In the genomic region with DNA sequence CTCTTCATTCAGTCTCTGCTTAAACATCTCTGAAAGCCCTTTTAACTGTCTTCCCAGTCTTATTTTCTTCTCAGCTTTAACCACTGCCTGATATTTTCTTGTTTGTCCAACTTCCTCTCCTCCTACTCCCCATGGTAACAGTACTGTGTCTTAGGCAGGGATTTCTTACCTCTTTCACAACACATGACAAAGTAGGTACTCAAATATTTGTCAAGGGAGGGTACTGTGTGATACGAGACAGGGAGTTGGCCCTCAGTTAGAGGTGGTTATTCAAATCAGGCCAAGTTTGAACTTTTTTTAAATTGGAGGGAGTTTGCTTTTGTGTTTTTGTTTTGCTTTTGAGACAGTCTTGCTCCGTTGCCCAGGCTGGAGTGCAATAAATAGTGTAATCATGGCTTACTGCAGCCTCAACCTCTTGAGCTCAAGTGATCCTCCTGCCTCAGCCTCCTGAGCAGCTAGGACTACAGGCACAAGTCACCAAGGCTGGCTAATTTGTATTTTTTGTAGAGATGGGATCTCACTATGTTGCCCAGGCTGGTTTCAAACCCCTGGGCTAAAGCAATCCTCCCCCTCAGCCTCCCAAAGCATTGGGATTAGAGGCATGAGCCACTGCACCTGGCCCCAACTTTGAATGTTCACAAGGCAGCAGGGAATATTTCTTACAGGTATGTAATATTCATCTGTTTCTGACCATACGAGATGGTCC, we compare ENCODE assay signal across 16 cellular contexts. TPM values are rescaled to one million over a fixed set of nuclear protein-coding genes. Genes with fewer than 3 reads are reported as not detected.
DNase-seq lines count a peak whose midpoint lies in the region; ATAC-seq and TF ChIP-seq lines count a peak whose summit lies in the region.
"Had no signal": no experiment of that assay in that cellular context is flagged by ENCODE, and none has a peak within 500 bp of the region (broad histone marks: within the 10 kb centered on the region; RNA-seq: fewer than 3 reads in every experiment).

No MANE protein-coding gene starts in this region.

- peak overlapping the region; percentile 100 for H3K27ac ChIP-seq in PC-9
- H3K27ac ChIP-seq in prostate gland = peak overlapping the region; percentile 75 to 81
- H3K27ac ChIP-seq: SK-N-MC had no signal

- H3K36me3 ChIP-seq in PC-9 (ENCODE audit: low read depth) = no peaks in the 10 kb centered on the region
- H3K36me3 ChIP-seq in prostate gland = no peaks in the 10 kb centered on the region

- peaks cover 14% of the 10 kb centered on the region; the same call in 1 of the 2 replicates for H3K79me2 ChIP-seq in PC-9 (ENCODE audit: low read depth)

- H2AFZ ChIP-seq in PC-9 = no peak overlapping the region

- DNase-seq in HPDE6-E6E7 (ENCODE audit: extremely low spot score) = peak; percentile 62
- peak; percentile 52 to 99 for DNase-seq in PC-9
- peak; percentile 37 for DNase-seq in fibroblast of pulmonary artery (ENCODE audit: low read depth)
- DNase-seq in prostate gland (ENCODE audit: low spot score) = peak; percentile 69
- no peak for DNase-seq in AML-193 (lab: John Stamatoyannopoulos, UW)
- DNase-seq in GM10266 (ENCODE audit: extremely low spot score) = no peak
- DNase-seq: activated CD4-positive, CD25-positive, alpha-beta regulatory T cell treated with anti-CD3 and anti-CD28 coated beads, Interleukin-2, amount 50 U/mL, for 72 hours; cerebellar nuclear complex; Kasumi-1; NCI-H446 had no signal

- H3K9me2 ChIP-seq in PC-9 (ENCODE audit: insufficient read depth) = no peaks in the 10 kb centered on the region

- H3K4me1 ChIP-seq in PC-9 (replicated peaks; ENCODE audit: insufficient read depth) (peaks cover 70% of the 10 kb centered on the region), prostate gland (replicated peaks) (peaks cover 4% of the 10 kb centered on the region)

- CTCF ChIA-PET in PC-9 (lab: Charles Lee) = interaction anchor here (0.7 kb wide), 1 partner anchor 587 kb away, joined by 15 read pairs; no protein-coding TSS in a partner anchor

- no peak for TF ChIP-seq POLR2A in prostate gland (IDR thresholded peaks at IDR 0.05)

- H3K27me3 ChIP-seq in PC-9 (ENCODE audit: insufficient read depth, low read depth) (no peaks in the 10 kb centered on the region), prostate gland (replicated peaks; ENCODE audit: insufficient read depth) (no peaks in the 10 kb centered on the region)

- intact Hi-C loops in PC-9 (cut with micrococcal nuclease; ENCODE audit: unreplicated experiment) = loop anchor here (1.0 to 5.0 kb wide), 6 partner anchors 9 to 168 kb away; no protein-coding TSS in a partner anchor
- intact Hi-C loops in prostate gland (cut with DNase I) = no loop called here

- BruUV-seq in PC-9 (replicated peaks; lab: Mats Ljungman, UMichigan) = no TSS peak

- H3F3A ChIP-seq in PC-9 (ENCODE audit: insufficient read depth, low read depth) = peaks cover 67% of the 10 kb centered on the region

- POLR2A ChIA-PET in PC-9 (lab: Charles Lee; ENCODE audit: unreplicated experiment) = interaction anchor here (0.5 to 0.7 kb wide), 3 partner anchors 15 to 68 kb away, joined by 6 to 18 read pairs (median 6); no protein-coding TSS in a partner anchor

- no peak for TF ChIP-seq CTCF in PC-9 (conservative IDR thresholded peaks at IDR 0.05)
- TF ChIP-seq CTCF in fibroblast of pulmonary artery (IDR thresholded peaks at IDR 0.05; ENCODE audit: low read length, missing control alignments) = no peak
- no peak for TF ChIP-seq CTCF in prostate gland (IDR thresholded peaks at IDR 0.05)
- no peak for TF ChIP-seq CTCF in GM10266 (IDR thresholded peaks at IDR 0.05; ENCODE audit: control insufficient read depth, insufficient read depth, low read depth, missing control alignments)

- H3K4me2 ChIP-seq in PC-9 = peak overlapping the region; percentile 78

- H3K4me3 ChIP-seq in PC-9 = peak overlapping the region; percentile 20; the same call in 1 of the 2 replicates
- H3K4me3 ChIP-seq in fibroblast of pulmonary artery (replicated peaks; ENCODE audit: low read depth, low read length) = no peak overlapping the region
- no peak overlapping the region for H3K4me3 ChIP-seq in prostate gland
- H3K4me3 ChIP-seq: GM12878, SK-N-MC had no signal

- H3K9me3 ChIP-seq in PC-9 (ENCODE audit: insufficient read depth, low read depth) = 0 out of 2 replicates have a peak, but pooled peaks cover 5% of the 10 kb centered on the region
- no peaks in the 10 kb centered on the region for H3K9me3 ChIP-seq in prostate gland

- ATAC-seq in HG03039 (IDR thresholded peaks at IDR 0.05; ENCODE audit: unreplicated experiment) = no peak
- ATAC-seq in HG02970 (IDR thresholded peaks at IDR 0.05; ENCODE audit: low FRiP score, unreplicated experiment) = no peak
- ATAC-seq: GM12878; HCT116; stimulated activated memory B cell treated with anti-CD40 and anti-IgM and Interleukin-4, amounts not matched to agents 10 μg/mL and 1 μg/mL and 100 μg/mL, for 72 hours had no signal

- 53% methylated on average over 3 of the region's 3 CpGs for WGBS in prostate gland

- H4K20me1 ChIP-seq in PC-9 (ENCODE audit: insufficient read depth) = no peaks in the 10 kb centered on the region

RNA-seq across cellular contexts. Expression of gene KPNA7, which starts 2.5 kb away (rescaled TPM):
- total RNA-seq in PC-9 (2021) (3.6 and 4.2 TPM in 2 replicates), prostate gland (under 1 TPM in 1 of 2 donors, not detected in 1; 0.91 TPM)
- total RNA-seq: GM12878 had no signal

Comparison
In these comparisons a context has a peak if more than half of its experiments do, and no peak if none do; other contexts are left out.
1. DNase-seq: peak in HPDE6-E6E7 (single experiment), PC-9 (2 of 2), fibroblast of pulmonary artery (single experiment) and prostate gland (single experiment); none in AML-193 (0 of 2) and GM10266 (single experiment).